In the genomic region with DNA sequence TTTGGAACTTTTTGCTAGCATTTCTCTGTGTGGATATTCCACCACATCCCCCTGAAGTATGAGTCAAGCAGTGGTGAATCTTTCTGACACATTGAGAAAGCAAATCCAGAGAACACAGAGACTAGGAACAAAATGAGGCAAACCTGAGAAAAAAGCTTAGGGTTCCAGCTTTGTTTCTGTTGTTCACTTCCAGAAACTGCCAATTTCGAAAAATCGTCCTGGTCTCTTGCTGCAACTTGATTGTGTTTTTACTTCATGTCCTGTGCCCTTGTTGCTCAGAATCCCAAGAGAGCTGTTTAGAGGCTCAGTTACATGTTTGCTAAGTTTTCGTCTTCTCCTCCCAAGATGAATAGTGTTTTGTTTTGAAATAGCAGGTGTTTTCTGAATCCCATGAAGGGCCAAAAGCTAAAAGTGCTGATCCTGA, we compare ENCODE assay signal across 1 cellular context.
TF ChIP-seq lines count a peak whose summit lies in the region.

No MANE protein-coding gene starts in this region.

TF ChIP-seq in GM23338, 12 proteins besides CTCF, POLR2A, EP300 and RAD21 (continued from another document):
- TF ChIP-seq, protein P1, sequence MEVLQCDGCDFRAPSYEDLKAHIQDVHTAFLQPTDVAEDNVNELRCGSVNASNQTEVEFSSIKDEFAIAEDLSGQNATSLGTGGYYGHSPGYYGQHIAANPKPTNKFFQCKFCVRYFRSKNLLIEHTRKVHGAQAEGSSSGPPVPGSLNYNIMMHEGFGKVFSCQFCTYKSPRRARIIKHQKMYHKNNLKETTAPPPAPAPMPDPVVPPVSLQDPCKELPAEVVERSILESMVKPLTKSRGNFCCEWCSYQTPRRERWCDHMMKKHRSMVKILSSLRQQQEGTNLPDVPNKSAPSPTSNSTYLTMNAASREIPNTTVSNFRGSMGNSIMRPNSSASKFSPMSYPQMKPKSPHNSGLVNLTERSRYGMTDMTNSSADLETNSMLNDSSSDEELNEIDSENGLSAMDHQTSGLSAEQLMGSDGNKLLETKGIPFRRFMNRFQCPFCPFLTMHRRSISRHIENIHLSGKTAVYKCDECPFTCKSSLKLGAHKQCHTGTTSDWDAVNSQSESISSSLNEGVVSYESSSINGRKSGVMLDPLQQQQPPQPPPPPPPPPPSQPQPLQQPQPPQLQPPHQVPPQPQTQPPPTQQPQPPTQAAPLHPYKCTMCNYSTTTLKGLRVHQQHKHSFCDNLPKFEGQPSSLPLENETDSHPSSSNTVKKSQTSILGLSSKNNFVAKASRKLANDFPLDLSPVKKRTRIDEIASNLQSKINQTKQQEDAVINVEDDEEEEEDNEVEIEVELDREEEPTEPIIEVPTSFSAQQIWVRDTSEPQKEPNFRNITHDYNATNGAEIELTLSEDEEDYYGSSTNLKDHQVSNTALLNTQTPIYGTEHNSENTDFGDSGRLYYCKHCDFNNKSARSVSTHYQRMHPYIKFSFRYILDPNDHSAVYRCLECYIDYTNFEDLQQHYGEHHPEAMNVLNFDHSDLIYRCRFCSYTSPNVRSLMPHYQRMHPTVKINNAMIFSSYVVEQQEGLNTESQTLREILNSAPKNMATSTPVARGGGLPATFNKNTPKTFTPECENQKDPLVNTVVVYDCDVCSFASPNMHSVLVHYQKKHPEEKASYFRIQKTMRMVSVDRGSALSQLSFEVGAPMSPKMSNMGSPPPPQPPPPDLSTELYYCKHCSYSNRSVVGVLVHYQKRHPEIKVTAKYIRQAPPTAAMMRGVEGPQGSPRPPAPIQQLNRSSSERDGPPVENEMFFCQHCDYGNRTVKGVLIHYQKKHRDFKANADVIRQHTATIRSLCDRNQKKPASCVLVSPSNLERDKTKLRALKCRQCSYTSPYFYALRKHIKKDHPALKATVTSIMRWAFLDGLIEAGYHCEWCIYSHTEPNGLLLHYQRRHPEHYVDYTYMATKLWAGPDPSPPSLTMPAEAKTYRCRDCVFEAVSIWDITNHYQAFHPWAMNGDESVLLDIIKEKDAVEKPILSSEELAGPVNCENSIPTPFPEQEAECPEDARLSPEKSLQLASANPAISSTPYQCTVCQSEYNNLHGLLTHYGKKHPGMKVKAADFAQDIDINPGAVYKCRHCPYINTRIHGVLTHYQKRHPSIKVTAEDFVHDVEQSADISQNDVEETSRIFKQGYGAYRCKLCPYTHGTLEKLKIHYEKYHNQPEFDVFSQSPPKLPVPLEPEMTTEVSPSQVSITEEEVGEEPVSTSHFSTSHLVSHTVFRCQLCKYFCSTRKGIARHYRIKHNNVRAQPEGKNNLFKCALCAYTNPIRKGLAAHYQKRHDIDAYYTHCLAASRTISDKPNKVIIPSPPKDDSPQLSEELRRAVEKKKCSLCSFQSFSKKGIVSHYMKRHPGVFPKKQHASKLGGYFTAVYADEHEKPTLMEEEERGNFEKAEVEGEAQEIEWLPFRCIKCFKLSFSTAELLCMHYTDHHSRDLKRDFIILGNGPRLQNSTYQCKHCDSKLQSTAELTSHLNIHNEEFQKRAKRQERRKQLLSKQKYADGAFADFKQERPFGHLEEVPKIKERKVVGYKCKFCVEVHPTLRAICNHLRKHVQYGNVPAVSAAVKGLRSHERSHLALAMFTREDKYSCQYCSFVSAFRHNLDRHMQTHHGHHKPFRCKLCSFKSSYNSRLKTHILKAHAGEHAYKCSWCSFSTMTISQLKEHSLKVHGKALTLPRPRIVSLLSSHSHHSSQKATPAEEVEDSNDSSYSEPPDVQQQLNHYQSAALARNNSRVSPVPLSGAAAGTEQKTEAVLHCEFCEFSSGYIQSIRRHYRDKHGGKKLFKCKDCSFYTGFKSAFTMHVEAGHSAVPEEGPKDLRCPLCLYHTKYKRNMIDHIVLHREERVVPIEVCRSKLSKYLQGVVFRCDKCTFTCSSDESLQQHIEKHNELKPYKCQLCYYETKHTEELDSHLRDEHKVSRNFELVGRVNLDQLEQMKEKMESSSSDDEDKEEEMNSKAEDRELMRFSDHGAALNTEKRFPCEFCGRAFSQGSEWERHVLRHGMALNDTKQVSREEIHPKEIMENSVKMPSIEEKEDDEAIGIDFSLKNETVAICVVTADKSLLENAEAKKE (CRISPR knock-in tag; IDR thresholded peaks at IDR 0.05): no peak
- TF ChIP-seq ZNF114 (CRISPR knock-in tag; IDR thresholded peaks at IDR 0.05): no peak
- no peak for TF ChIP-seq NANOG (IDR thresholded peaks at IDR 0.05; ENCODE audit: borderline replicate concordance)
- TF ChIP-seq, protein P2, sequence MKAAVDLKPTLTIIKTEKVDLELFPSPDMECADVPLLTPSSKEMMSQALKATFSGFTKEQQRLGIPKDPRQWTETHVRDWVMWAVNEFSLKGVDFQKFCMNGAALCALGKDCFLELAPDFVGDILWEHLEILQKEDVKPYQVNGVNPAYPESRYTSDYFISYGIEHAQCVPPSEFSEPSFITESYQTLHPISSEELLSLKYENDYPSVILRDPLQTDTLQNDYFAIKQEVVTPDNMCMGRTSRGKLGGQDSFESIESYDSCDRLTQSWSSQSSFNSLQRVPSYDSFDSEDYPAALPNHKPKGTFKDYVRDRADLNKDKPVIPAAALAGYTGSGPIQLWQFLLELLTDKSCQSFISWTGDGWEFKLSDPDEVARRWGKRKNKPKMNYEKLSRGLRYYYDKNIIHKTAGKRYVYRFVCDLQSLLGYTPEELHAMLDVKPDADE (IDR thresholded peaks at IDR 0.05): no peak
- TF ChIP-seq STAT1 (IDR thresholded peaks at IDR 0.05; ENCODE audit: unreplicated experiment): no peak
- TF ChIP-seq, protein P3, sequence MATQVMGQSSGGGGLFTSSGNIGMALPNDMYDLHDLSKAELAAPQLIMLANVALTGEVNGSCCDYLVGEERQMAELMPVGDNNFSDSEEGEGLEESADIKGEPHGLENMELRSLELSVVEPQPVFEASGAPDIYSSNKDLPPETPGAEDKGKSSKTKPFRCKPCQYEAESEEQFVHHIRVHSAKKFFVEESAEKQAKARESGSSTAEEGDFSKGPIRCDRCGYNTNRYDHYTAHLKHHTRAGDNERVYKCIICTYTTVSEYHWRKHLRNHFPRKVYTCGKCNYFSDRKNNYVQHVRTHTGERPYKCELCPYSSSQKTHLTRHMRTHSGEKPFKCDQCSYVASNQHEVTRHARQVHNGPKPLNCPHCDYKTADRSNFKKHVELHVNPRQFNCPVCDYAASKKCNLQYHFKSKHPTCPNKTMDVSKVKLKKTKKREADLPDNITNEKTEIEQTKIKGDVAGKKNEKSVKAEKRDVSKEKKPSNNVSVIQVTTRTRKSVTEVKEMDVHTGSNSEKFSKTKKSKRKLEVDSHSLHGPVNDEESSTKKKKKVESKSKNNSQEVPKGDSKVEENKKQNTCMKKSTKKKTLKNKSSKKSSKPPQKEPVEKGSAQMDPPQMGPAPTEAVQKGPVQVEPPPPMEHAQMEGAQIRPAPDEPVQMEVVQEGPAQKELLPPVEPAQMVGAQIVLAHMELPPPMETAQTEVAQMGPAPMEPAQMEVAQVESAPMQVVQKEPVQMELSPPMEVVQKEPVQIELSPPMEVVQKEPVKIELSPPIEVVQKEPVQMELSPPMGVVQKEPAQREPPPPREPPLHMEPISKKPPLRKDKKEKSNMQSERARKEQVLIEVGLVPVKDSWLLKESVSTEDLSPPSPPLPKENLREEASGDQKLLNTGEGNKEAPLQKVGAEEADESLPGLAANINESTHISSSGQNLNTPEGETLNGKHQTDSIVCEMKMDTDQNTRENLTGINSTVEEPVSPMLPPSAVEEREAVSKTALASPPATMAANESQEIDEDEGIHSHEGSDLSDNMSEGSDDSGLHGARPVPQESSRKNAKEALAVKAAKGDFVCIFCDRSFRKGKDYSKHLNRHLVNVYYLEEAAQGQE (IDR thresholded peaks at IDR 0.05; ENCODE audit: unreplicated experiment): no peak
- no peak for TF ChIP-seq CREB1 (CRISPR knock-in tag; IDR thresholded peaks at IDR 0.05; ENCODE audit: low read depth)
- no peak for TF ChIP-seq EZH2 (IDR thresholded peaks at IDR 0.05; ENCODE audit: low read depth, unreplicated experiment)
